1 cellular context compared by ENCODE assay signal in the genomic region with DNA sequence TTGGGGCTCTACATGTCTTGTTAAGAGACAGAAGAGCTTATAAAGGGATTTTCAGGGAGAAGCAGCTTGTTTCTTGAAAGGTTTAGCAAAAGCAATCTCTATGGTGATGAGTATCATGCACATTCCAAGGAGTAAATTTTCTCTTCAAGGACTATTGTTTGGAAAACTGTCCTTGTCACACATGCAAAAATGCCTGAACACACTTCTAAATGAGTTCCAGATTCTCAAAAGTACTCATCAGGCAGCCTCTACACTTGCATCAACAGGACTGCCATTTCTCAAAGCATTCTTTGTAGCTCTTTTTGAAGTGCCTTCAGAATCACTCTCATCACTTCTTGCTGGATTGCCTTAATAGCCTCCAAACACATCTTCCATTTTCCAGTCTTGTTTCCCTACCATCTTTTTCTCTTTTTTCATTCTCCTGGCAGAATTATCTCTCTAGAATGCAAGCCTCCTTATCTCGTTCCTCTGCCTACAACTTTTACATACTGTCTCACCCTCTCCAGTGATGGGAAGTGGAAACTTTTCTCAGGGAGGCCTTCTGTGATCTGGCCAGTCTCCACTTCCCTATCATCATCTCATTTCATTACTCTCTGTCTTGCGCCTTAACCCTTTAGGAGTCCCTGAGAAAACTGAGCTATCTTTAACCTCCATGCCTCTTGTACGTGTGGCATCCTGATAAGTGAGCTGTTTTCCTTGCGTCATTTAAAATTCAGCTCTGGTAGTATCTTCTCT.
TF ChIP-seq lines count a peak whose summit lies in the region.

No MANE protein-coding gene starts in this region.

TF ChIP-seq in IMR-90, 13 proteins besides CTCF, POLR2A, EP300 and RAD21 (continued from another document):
- TF ChIP-seq, protein P1, sequence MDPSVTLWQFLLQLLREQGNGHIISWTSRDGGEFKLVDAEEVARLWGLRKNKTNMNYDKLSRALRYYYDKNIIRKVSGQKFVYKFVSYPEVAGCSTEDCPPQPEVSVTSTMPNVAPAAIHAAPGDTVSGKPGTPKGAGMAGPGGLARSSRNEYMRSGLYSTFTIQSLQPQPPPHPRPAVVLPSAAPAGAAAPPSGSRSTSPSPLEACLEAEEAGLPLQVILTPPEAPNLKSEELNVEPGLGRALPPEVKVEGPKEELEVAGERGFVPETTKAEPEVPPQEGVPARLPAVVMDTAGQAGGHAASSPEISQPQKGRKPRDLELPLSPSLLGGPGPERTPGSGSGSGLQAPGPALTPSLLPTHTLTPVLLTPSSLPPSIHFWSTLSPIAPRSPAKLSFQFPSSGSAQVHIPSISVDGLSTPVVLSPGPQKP (IDR thresholded peaks at IDR 0.05; ENCODE audit: borderline replicate concordance, low read depth, low read length): no peak
- TF ChIP-seq, protein P2, sequence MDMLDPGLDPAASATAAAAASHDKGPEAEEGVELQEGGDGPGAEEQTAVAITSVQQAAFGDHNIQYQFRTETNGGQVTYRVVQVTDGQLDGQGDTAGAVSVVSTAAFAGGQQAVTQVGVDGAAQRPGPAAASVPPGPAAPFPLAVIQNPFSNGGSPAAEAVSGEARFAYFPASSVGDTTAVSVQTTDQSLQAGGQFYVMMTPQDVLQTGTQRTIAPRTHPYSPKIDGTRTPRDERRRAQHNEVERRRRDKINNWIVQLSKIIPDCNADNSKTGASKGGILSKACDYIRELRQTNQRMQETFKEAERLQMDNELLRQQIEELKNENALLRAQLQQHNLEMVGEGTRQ (IDR thresholded peaks at IDR 0.05; ENCODE audit: low read depth, low read length): no peak
- TF ChIP-seq MAZ (IDR thresholded peaks at IDR 0.05; ENCODE audit: borderline replicate concordance, low read depth, low read length) (no peak), MXI1 (IDR thresholded peaks at IDR 0.05; ENCODE audit: borderline replicate concordance, low read depth, low read length) (no peak), RCOR1 (IDR thresholded peaks at IDR 0.05; ENCODE audit: insufficient replicate concordance, low read length) (no peak), NFE2L2 (IDR thresholded peaks at IDR 0.05; ENCODE audit: low read depth, low read length) (no peak)
